In the genomic region with DNA sequence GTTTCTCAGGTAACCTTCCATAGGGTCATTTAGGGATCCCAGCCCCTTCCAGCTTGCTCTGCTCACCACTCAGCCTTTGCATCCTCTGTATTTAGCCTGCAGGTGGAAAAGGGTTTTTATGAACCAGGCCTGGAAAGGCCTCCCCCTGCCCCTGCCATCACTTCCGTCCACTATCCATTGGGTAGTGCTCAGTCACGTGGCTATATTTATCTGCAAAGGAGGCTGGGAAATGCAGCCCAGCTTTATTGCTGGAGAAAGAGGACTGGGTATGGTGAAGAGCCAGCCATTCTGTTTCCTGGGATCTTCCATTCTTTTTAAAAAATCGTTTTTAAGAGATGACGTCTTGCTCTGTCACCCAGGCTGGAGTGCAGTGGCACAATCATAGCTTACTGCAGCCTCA, we compare ENCODE assay signal across 8 cellular contexts.
"Had no signal": no experiment of that assay in that cellular context is flagged by ENCODE, and none has a peak within 500 bp of the region (broad histone marks: within the 10 kb centered on the region; RNA-seq: fewer than 3 reads in every experiment).

No MANE protein-coding gene starts in this region.

- DNase-seq: GDM1, GF-D8 had no signal

- H3K4me3 ChIP-seq: GM12878 had no signal

- FAIRE-seq: G401.6, GM12878, GM12891, GM12892, GM18507, GM19239 had no signal

- ATAC-seq: GM12878 had no signal
